In the genomic region with DNA sequence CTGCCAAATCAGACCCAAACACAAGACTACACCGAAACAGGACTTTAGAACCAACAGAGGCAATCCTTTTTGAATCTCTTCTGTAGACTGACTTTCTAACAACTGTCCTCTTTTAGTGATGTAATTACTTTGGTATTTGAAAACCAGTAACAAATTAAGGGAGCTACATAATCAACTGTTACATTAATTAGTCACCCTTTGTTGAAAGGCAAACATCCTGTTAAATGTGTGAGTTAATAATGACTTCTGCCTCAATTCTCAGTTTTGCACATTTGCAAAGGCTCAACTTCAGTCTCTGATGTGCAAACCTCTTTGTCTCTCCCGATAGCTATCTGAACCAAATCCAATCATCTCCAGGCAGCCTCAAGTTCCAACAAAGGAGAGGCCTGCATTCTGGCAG, we compare ENCODE assay signal across 20 cellular contexts.
"Had no signal": no experiment of that assay in that cellular context is flagged by ENCODE, and none has a peak within 500 bp of the region (broad histone marks: within the 10 kb centered on the region; RNA-seq: fewer than 3 reads in every experiment).

No MANE protein-coding gene starts in this region.

- DNase-seq: activated CD4-positive, alpha-beta T cell treated with anti-CD3 and anti-CD28 coated beads, Interleukin-2, amount 50 U/mL, for 1 hour; activated CD4-positive, CD25-positive, alpha-beta regulatory T cell treated with anti-CD3 and anti-CD28 coated beads, Interleukin-2, amount 50 U/mL, for 72 hours; activated CD8-positive, alpha-beta memory T cell treated with anti-CD3 and anti-CD28 coated beads for 24 hours; activated CD8-positive, alpha-beta memory T cell treated with anti-CD3 and anti-CD28 coated beads, Interleukin-2, amount 50 U/mL, for 48 hours; activated effector memory CD4-positive, alpha-beta T cell treated with anti-CD3 and anti-CD28 coated beads, Interleukin-2, amount 50 U/mL, for 16 hours; activated naive CD4-positive, alpha-beta T cell treated with anti-CD3 and anti-CD28 coated beads, Interleukin-2, amount 50 U/mL, for 16 hours; activated T-cell treated with anti-CD3 and anti-CD28 coated beads, Interleukin-2, amount 50 U/mL, for 72 hours; aorta; effector memory CD8-positive, alpha-beta T cell; midbrain; stimulated activated CD4-positive, alpha-beta T cell treated with anti-CD3 and anti-CD28 coated beads, Interleukin-12 subunit alpha, Interleukin-12 subunit beta, amount 100 ng/mL, for 4 hours; stimulated activated CD4-positive, alpha-beta T cell treated with anti-CD3 and anti-CD28 coated beads, Interleukin-1b, Interleukin-23, amount 100 ng/mL, for 48 hours; stimulated activated CD8-positive, alpha-beta memory T cell treated with anti-CD3 and anti-CD28 coated beads, Interleukin-4, amount 100 ng/mL, for 48 hours; stimulated activated naive CD4-positive, alpha-beta T cell; T1000 had no signal

- H3K4me3 ChIP-seq: breast epithelium, lung had no signal

- H3K27ac ChIP-seq: breast epithelium, VCaP had no signal

- ATAC-seq: activated T-cell treated with anti-CD3 and anti-CD28 coated beads, Interleukin-2, amount 50 U/mL, for 72 hours; effector memory CD8-positive, alpha-beta T cell; left lobe of liver had no signal

- FAIRE-seq: islet of Langerhans had no signal

- H3K4me1 ChIP-seq: breast epithelium had no signal

- H3K27me3 ChIP-seq: breast epithelium had no signal

- H3K36me3 ChIP-seq: breast epithelium had no signal

- H3K9me3 ChIP-seq: breast epithelium had no signal
